Comparison of ENCODE assay signal across 9 cellular contexts in genomic region chr3:197297476-197298340, GRCh38. TPM values are rescaled to one million over a fixed set of nuclear protein-coding genes. Genes with fewer than 3 reads are reported as not detected.
A peak's percentile ranks its signal among the peaks of the same experiment; 100 is the strongest.
DNase-seq lines count a peak whose midpoint lies in the region; ATAC-seq, FAIRE-seq and TF ChIP-seq lines count a peak whose summit lies in the region.
"Had no signal": no experiment of that assay in that cellular context is flagged by ENCODE, and none has a peak within 500 bp of the region (broad histone marks: within the 10 kb centered on the region; RNA-seq: fewer than 3 reads in every experiment).

No MANE protein-coding gene starts in this region.

- no peak for TF ChIP-seq CTCF in endothelial cell of umbilical vein (IDR thresholded peaks at IDR 0.05; ENCODE audit: extremely low read depth in 1 of 2, insufficient read depth in 1 of 2, low read depth in 1 of 2, low read length in 2 of 2)

- H3K4me3 ChIP-seq in endothelial cell of umbilical vein (replicated peaks in 1 of 3; ENCODE audit: insufficient read depth in 1 of 3, low read depth in 1 of 3, low read length in 3 of 3), result peak overlapping the region; percentile 61 to 98 (median 73)

- FAIRE-seq in HTR-8/SVneo (lab: Jason Lieb, UNC), result peak; percentile 28
- FAIRE-seq in endothelial cell of umbilical vein (lab: Jason Lieb, UNC), result peak; percentile 79
- FAIRE-seq: islet of Langerhans had no signal

- TF ChIP-seq POLR2A in endothelial cell of umbilical vein (IDR thresholded peaks at IDR 0.05; ENCODE audit: low read depth, low read length), result peak; percentile 23

- peaks cover 18% of the 10 kb centered on the region for H3K4me1 ChIP-seq in endothelial cell of umbilical vein (ENCODE audit: control insufficient read depth, extremely low read depth, insufficient read depth, low read length)

- H3K79me2 ChIP-seq in endothelial cell of umbilical vein (ENCODE audit: control insufficient read depth, insufficient read depth, low read length), result peaks cover 48% of the 10 kb centered on the region

- H3K27me3 ChIP-seq in endothelial cell of umbilical vein (ENCODE audit: control insufficient read depth in 2 of 2, insufficient read depth in 2 of 2, low read length in 2 of 2), result no peaks in the 10 kb centered on the region

- H3K4me2 ChIP-seq in endothelial cell of umbilical vein (ENCODE audit: insufficient read depth, low read length), result peak overlapping the region; percentile 87

- H3K9me3 ChIP-seq in endothelial cell of umbilical vein (replicated peaks; ENCODE audit: control insufficient read depth, insufficient read depth, low read length), result no peaks in the 10 kb centered on the region

- H3K36me3 ChIP-seq in endothelial cell of umbilical vein (ENCODE audit: control insufficient read depth in 2 of 2, extremely low read depth in 1 of 2, insufficient read depth in 2 of 2, low read length in 2 of 2), result peaks cover 0 to 7% of the 10 kb centered on the region in 2 experiments

- ATAC-seq in GM21390 (IDR thresholded peaks at IDR 0.05; ENCODE audit: unreplicated experiment), result peak; percentile 73

- POLR2A ChIA-PET in endothelial cell of umbilical vein (lab: Charles Lee), result interaction anchor here (0.7 to 0.9 kb wide), 2 partner anchors 97 to 190 kb away, joined by 3 to 5 read pairs; no protein-coding TSS in a partner anchor

- H3K27ac ChIP-seq in endothelial cell of umbilical vein (ENCODE audit: insufficient read depth, low read depth, low read length), result peak overlapping the region; percentile 64

- peak overlapping the region; percentile 87 for H3K9ac ChIP-seq in endothelial cell of umbilical vein (replicated peaks; ENCODE audit: extremely low read depth, insufficient read depth, low read length)

- H2AFZ ChIP-seq in endothelial cell of umbilical vein (ENCODE audit: low read depth, low read length), result peak overlapping the region; percentile 92

- CTCF ChIA-PET in endothelial cell of umbilical vein (lab: Charles Lee), result interaction anchor here (0.6 to 4.7 kb wide), 7 partner anchors 11 to 204 kb away, joined by 3 to 48 read pairs (median 4); no protein-coding TSS in a partner anchor

- H4K20me1 ChIP-seq in endothelial cell of umbilical vein (replicated peaks; ENCODE audit: control insufficient read depth, extremely low read depth, insufficient read depth, low read length), result no peaks in the 10 kb centered on the region

- intact Hi-C loops in endothelial cell of umbilical vein (cut with micrococcal nuclease), result loop anchor here (1.0 to 5.0 kb wide), 6 partner anchors 12 to 213 kb away; no protein-coding TSS in a partner anchor

- peak; percentile 94 for DNase-seq in COR-L47 (lab: John Stamatoyannopoulos, UW)
- peak; percentile 88 for DNase-seq in HTR-8/SVneo (ENCODE audit: insufficient read length, low spot score)
- peak; percentile 93 for DNase-seq in NK-92 treated with Interleukin-12 subunit alpha and Interleukin-12 subunit beta, amount 100 ng/mL, for 24 hours (lab: John Stamatoyannopoulos, UW)
- peak; percentile 93 for DNase-seq in activated CD8-positive, alpha-beta memory T cell treated with anti-CD3 and anti-CD28 coated beads, Interleukin-2, amount 50 U/mL, for 48 hours
- DNase-seq in endothelial cell of umbilical vein (ENCODE audit: low read depth, low spot score), result peak; percentile 89
- DNase-seq in middle frontal gyrus (ENCODE audit: extremely low spot score, low spot score), result peak; percentile 80
- DNase-seq in stimulated activated CD8-positive, alpha-beta memory T cell treated with anti-CD3 and anti-CD28 coated beads, Interleukin-2, amount 100 ng/mL, for 1 hour (ENCODE audit: low read depth in 2 of 2), result peak; percentile 77 to 80

- dilution Hi-C loops in endothelial cell of umbilical vein (cut with MboI; ENCODE audit: extremely low pct_ligation_motif_present, low sequenced_read_pairs), result no loop called here

- no TSS peak for BruUV-seq in endothelial cell of umbilical vein (replicated peaks; lab: Mats Ljungman, UMichigan)

- H3K9me1 ChIP-seq in endothelial cell of umbilical vein (replicated peaks; ENCODE audit: control insufficient read depth, extremely low read depth, insufficient read depth, low read length), result no peaks in the 10 kb centered on the region

TF ChIP-seq in endothelial cell of umbilical vein, 7 proteins besides CTCF, POLR2A, EP300 and RAD21:
- TF ChIP-seq POLR2AphosphoS5 (IDR thresholded peaks at IDR 0.05; ENCODE audit: insufficient read depth, low read depth, low read length) (peak; percentile 59), MAX (IDR thresholded peaks at IDR 0.05; ENCODE audit: insufficient read depth, insufficient read length) (peak; percentile 79), FOS (IDR thresholded peaks at IDR 0.05; ENCODE audit: borderline replicate concordance, insufficient read depth, low read length) (no peak)

RNA-seq across cellular contexts. Expression of gene DLG1, which starts 0.7 kb away (rescaled TPM):
- total RNA-seq in endothelial cell of umbilical vein, result 66.0 and 80.1 TPM in 2 replicates
- 13.5 and 26.5 TPM in 2 replicates for polyA plus RNA-seq in endothelial cell of umbilical vein
- 17.1 and 18.7 TPM in 2 replicates for polyA plus RNA-seq in endothelial cell of umbilical vein (2011; cell fraction: cytosol; rRNA removed)
- 86.1 and 92.7 TPM in 2 replicates for polyA plus RNA-seq in endothelial cell of umbilical vein (2011; cell fraction: nucleus; rRNA removed)
- 70.5 and 76.4 TPM in 2 replicates for polyA plus RNA-seq in endothelial cell of umbilical vein (2012)
- polyA minus RNA-seq in endothelial cell of umbilical vein, result 69.9 and 81.6 TPM in 2 replicates
- polyA minus RNA-seq in endothelial cell of umbilical vein (2011; cell fraction: cytosol; rRNA and poly(A)+ RNA removed), result 19.9 TPM
- polyA minus RNA-seq in endothelial cell of umbilical vein (2011; cell fraction: nucleus; rRNA and poly(A)+ RNA removed), result 250 and 372 TPM in 2 replicates

Comparison
In these comparisons a context has a peak if more than half of its experiments do, and no peak if none do; other contexts are left out.
1. Peak in every context shown above with its lines: DNase-seq, ATAC-seq, H3K4me3 ChIP-seq and H3K27ac ChIP-seq.